Comparison of ENCODE assay signal across 8 cellular contexts in genomic region chr16:30527635-30528178, GRCh38. TPM values are rescaled to one million over a fixed set of nuclear protein-coding genes. Genes with fewer than 3 reads are reported as not detected.
DNase-seq lines count a peak whose midpoint lies in the region; TF ChIP-seq lines count a peak whose summit lies in the region.

No MANE protein-coding gene starts in this region.

- BruUV-seq in MCF 10A (replicated peaks; lab: Mats Ljungman, UMichigan): TSS peak; percentile 52

- CTCF ChIA-PET in activated naive CD4-positive, alpha-beta T cell treated with anti-CD3 and anti-CD28 coated beads for 36 hours (lab: Charles Lee): interaction anchor here (0.8 to 3.4 kb wide), 4 partner anchors 52 to 88 kb away, joined by 3 to 9 read pairs (median 6); no protein-coding TSS in a partner anchor
- CTCF ChIA-PET in MCF 10A (lab: Yijun Ruan, JAX): interaction anchor here (0.6 to 1.2 kb wide), 3 partner anchors 76 to 98 kb away, joined by 3 to 5 read pairs (median 3); partner anchors contain the start of gene DCTPP1

- 49 to 57% methylated on average over 10 to 13 of the region's 14 CpGs for WGBS in mesodermal cell (ENCODE audit: insufficient coverage in 2 of 2), 2 experiments

- H3K27me3 Mint-ChIP-seq in activated naive CD4-positive, alpha-beta T cell treated with anti-CD3 and anti-CD28 coated beads for 36 hours (ENCODE audit: low read depth): no peaks in the 10 kb centered on the region
- no peaks in the 10 kb centered on the region for H3K27me3 Mint-ChIP-seq in MCF 10A (ENCODE audit: insufficient read depth, unreplicated experiment)

- H3K36me3 ChIP-seq in mesodermal cell (ENCODE audit: control insufficient read depth, insufficient read depth, low read length) (peaks cover 30% of the 10 kb centered on the region), vagina (peaks cover 0 to 8% of the 10 kb centered on the region in 2 donors)

- H3K4me3 ChIP-seq in mesodermal cell (ENCODE audit: extremely low read depth, insufficient read depth, low read length, poor library complexity, severe bottlenecking) (no peak overlapping the region), vagina (peak overlapping the region; percentile 79 to 95)

- peak overlapping the region; percentile 72 for H3K27ac ChIP-seq in mesodermal cell (ENCODE audit: low read depth, low read length, severe bottlenecking)
- H3K27ac ChIP-seq in vagina: peak overlapping the region; percentile 95

- peaks cover 7% of the 10 kb centered on the region for H3K4me1 ChIP-seq in mesodermal cell (ENCODE audit: control insufficient read depth, insufficient read depth, low read length, poor library complexity, severe bottlenecking)
- peaks cover 38% of the 10 kb centered on the region for H3K4me1 ChIP-seq in vagina

- no peak for TF ChIP-seq POLR2A in vagina (IDR thresholded peaks at IDR 0.05)

- H3K4me3 Mint-ChIP-seq in activated naive CD4-positive, alpha-beta T cell treated with anti-CD3 and anti-CD28 coated beads for 36 hours: peak overlapping the region; percentile 72
- H3K4me3 Mint-ChIP-seq in MCF 10A (ENCODE audit: unreplicated experiment): peak overlapping the region; percentile 81

- intact Hi-C loops in activated naive CD4-positive, alpha-beta T cell treated with anti-CD3 and anti-CD28 coated beads for 36 hours (cut with micrococcal nuclease): loop anchor here (1.0 to 2.0 kb wide), 6 partner anchors 8 to 97 kb away; partner anchors contain the start of genes DCTPP1 and SEPHS2
- intact Hi-C loops in MCF 10A (cut with micrococcal nuclease) (loop anchor here (2.0 to 5.0 kb wide), 5 partner anchors 37 to 95 kb away; partner anchors contain the start of genes DCTPP1, ZNF688 and ZNF785), vagina (cut with DNase I) (no loop called here)

- no peaks in the 10 kb centered on the region for H3K9me3 Mint-ChIP-seq in activated naive CD4-positive, alpha-beta T cell treated with anti-CD3 and anti-CD28 coated beads for 36 hours
- no peaks in the 10 kb centered on the region for H3K9me3 Mint-ChIP-seq in MCF 10A (ENCODE audit: unreplicated experiment)

- H3K27me3 ChIP-seq in vagina: no peaks in the 10 kb centered on the region

- POLR2A ChIA-PET in MCF 10A (lab: Yijun Ruan, JAX): interaction anchor here (0.5 to 4.1 kb wide), 23 partner anchors 8 to 462 kb away, joined by 3 to 38 read pairs (median 5); partner anchors contain the start of genes ALDOA, DCTPP1, FBRS and PPP4C

- TF ChIP-seq CTCF in MCF 10A (IDR thresholded peaks at IDR 0.05; ENCODE audit: unreplicated experiment) (no peak), vagina (IDR thresholded peaks at IDR 0.05) (no peak)

- H3K4me1 Mint-ChIP-seq in activated naive CD4-positive, alpha-beta T cell treated with anti-CD3 and anti-CD28 coated beads for 36 hours (ENCODE audit: low read depth): peaks cover 36% of the 10 kb centered on the region
- H3K4me1 Mint-ChIP-seq in MCF 10A (ENCODE audit: insufficient read depth, unreplicated experiment): peaks cover 15% of the 10 kb centered on the region

- peak overlapping the region; percentile 75 for H3K27ac Mint-ChIP-seq in activated naive CD4-positive, alpha-beta T cell treated with anti-CD3 and anti-CD28 coated beads for 36 hours
- peak overlapping the region; percentile 88 for H3K27ac Mint-ChIP-seq in MCF 10A (ENCODE audit: low read depth, unreplicated experiment)

- no peaks in the 10 kb centered on the region for H3K36me3 Mint-ChIP-seq in activated naive CD4-positive, alpha-beta T cell treated with anti-CD3 and anti-CD28 coated beads for 36 hours (ENCODE audit: low read depth)
- H3K36me3 Mint-ChIP-seq in MCF 10A (ENCODE audit: insufficient read depth, unreplicated experiment): peaks cover 23% of the 10 kb centered on the region

- DNase-seq in activated naive CD4-positive, alpha-beta T cell treated with anti-CD3 and anti-CD28 coated beads for 36 hours: peak; percentile 32
- no peak for DNase-seq in activated naive CD4-positive, alpha-beta T cell treated with anti-CD3 and anti-CD28 coated beads, Interleukin-2, amount 50 U/mL, for 16 hours
- DNase-seq in NCI-H510A treated with DMSO at 0.1 percent for 48 hours (lab: John Stamatoyannopoulos, UW): peak; percentile 89
- DNase-seq in MCF 10A (ENCODE audit: unreplicated experiment): no peak
- no peak for DNase-seq in vagina (ENCODE audit: extremely low spot score in 2 of 2)
- no peak for DNase-seq in EL
- DNase-seq in stimulated activated naive CD4-positive, alpha-beta T cell treated with Interleukin-2 at 50 U/mL for 16 hours (lab: John Stamatoyannopoulos, UW): no peak

- H3K9me3 ChIP-seq in mesodermal cell (ENCODE audit: control insufficient read depth, low read length): no peaks in the 10 kb centered on the region
- no peaks in the 10 kb centered on the region for H3K9me3 ChIP-seq in vagina

RNA-seq across cellular contexts. Expression of gene ZNF768, which starts 1.3 kb away (rescaled TPM):
- total RNA-seq in activated naive CD4-positive, alpha-beta T cell treated with anti-CD3 and anti-CD28 coated beads for 36 hours: 1 to 10 TPM; 7.8 to 8.3 TPM
- total RNA-seq in MCF 10A (2022) (38.6 and 39.3 TPM in 2 replicates), vagina (30.7 TPM)
- polyA plus RNA-seq in mesodermal cell (2013, experiment 1 of 2): 33.7 TPM
- 31.0 TPM for polyA plus RNA-seq in mesodermal cell (2013, experiment 2 of 2)

RNA-seq across cellular contexts. Expression of gene ZNF747, which starts 7.0 kb away (rescaled TPM):
- 1 to 10 TPM; 5.1 to 6.1 TPM for total RNA-seq in activated naive CD4-positive, alpha-beta T cell treated with anti-CD3 and anti-CD28 coated beads for 36 hours
- 13.7 TPM in 2 replicates for total RNA-seq in MCF 10A (2022)
- 4.9 TPM for polyA plus RNA-seq in mesodermal cell (2013, experiment 1 of 2)
- polyA plus RNA-seq in mesodermal cell (2013, experiment 2 of 2): 4.4 TPM
- total RNA-seq in vagina: 10.6 TPM

RNA-seq across cellular contexts. Expression of gene ZNF764, which starts 30.5 kb away (rescaled TPM):
- total RNA-seq in activated naive CD4-positive, alpha-beta T cell treated with anti-CD3 and anti-CD28 coated beads for 36 hours: 1 to 10 TPM; 7.6 to 9.5 TPM
- 8.3 and 10.6 TPM in 2 replicates for total RNA-seq in MCF 10A (2022)
- 8.1 TPM for polyA plus RNA-seq in mesodermal cell (2013, experiment 1 of 2)
- 7.1 TPM for polyA plus RNA-seq in mesodermal cell (2013, experiment 2 of 2)
- total RNA-seq in vagina: 18.4 TPM

RNA-seq across cellular contexts. Expression of gene ZNF688, which starts 43.8 kb away (rescaled TPM):
- total RNA-seq in activated naive CD4-positive, alpha-beta T cell treated with anti-CD3 and anti-CD28 coated beads for 36 hours: 1 to 10 TPM; 3.7 to 3.9 TPM
- total RNA-seq in MCF 10A (2022): 9.0 and 11.6 TPM in 2 replicates
- 6.2 TPM for polyA plus RNA-seq in mesodermal cell (2013, experiment 1 of 2)
- 7.6 TPM for polyA plus RNA-seq in mesodermal cell (2013, experiment 2 of 2)
- total RNA-seq in vagina: 20.1 TPM

RNA-seq across cellular contexts. Expression of gene ITGAL, which starts 55.2 kb away (rescaled TPM):
- 10 to 100 TPM; 83.8 to 89.0 TPM for total RNA-seq in activated naive CD4-positive, alpha-beta T cell treated with anti-CD3 and anti-CD28 coated beads for 36 hours
- total RNA-seq in MCF 10A (2022) (not detected in 2 replicates), vagina (5.4 TPM)
- not detected for polyA plus RNA-seq in mesodermal cell (2013, experiment 1 of 2)
- not detected for polyA plus RNA-seq in mesodermal cell (2013, experiment 2 of 2)

Comparison
In these comparisons a context has a peak if more than half of its experiments do, and no peak if none do; other contexts are left out.
1. DNase-seq: peak in activated naive CD4-positive, alpha-beta T cell treated with anti-CD3 and anti-CD28 coated beads for 36 hours (single experiment) and NCI-H510A treated with DMSO at 0.1 percent for 48 hours (single experiment); none in activated naive CD4-positive, alpha-beta T cell treated with anti-CD3 and anti-CD28 coated beads, Interleukin-2, amount 50 U/mL, for 16 hours (single experiment), MCF 10A (single experiment), vagina (0 of 2), EL (single experiment) and stimulated activated naive CD4-positive, alpha-beta T cell treated with Interleukin-2 at 50 U/mL for 16 hours (single experiment).